In the genomic region with DNA sequence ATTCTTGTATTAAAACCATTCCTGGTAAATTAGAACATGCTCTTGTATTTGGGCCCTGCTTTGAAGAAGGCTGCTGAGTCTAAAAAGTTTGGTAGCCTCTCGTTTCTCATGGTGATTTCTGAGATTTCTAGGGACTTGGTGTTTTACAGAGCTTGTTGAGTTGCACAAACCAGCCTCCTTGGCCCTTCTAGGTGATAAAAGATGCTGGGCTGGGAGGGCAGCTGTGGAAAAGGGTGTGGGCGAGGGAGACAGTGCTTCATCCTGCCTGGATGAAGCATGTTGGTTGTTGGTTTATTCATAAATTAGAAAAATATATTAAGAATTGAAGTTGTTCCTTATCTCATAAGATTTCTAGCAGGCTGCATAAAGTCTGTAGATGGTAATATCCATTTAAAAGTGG, we compare ENCODE assay signal across 9 cellular contexts.
DNase-seq lines count a peak whose midpoint lies in the region; ATAC-seq and TF ChIP-seq lines count a peak whose summit lies in the region.
"Had no signal": no experiment of that assay in that cellular context is flagged by ENCODE, and none has a peak within 500 bp of the region (broad histone marks: within the 10 kb centered on the region; RNA-seq: fewer than 3 reads in every experiment).

No MANE protein-coding gene starts in this region.

- no peaks in the 10 kb centered on the region for H3K27me3 ChIP-seq in parathyroid adenoma (ENCODE audit: control insufficient read depth, insufficient read depth, low read length)

- H3K9me3 ChIP-seq in SK-N-MC (ENCODE audit: low read depth, low read length) (no peaks in the 10 kb centered on the region), parathyroid adenoma (ENCODE audit: control insufficient read depth, low read length) (no peaks in the 10 kb centered on the region)

- DNase-seq in Daoy (ENCODE audit: low read depth) (peak; percentile 42), SK-N-MC (ENCODE audit: low read depth, low spot score) (no peak), fibroblast of villous mesenchyme (ENCODE audit: low read depth) (no peak), Kasumi-1 (lab: John Stamatoyannopoulos, UW) (no peak)
- no peak for DNase-seq in activated CD4-positive, alpha-beta T cell treated with anti-CD3 and anti-CD28 coated beads, Interleukin-2, amount 50 U/mL, for 4 hours
- DNase-seq: stimulated activated CD4-positive, alpha-beta T cell treated with anti-CD3 and anti-CD28 coated beads, Interleukin-2, amount 100 ng/mL, for 48 hours had no signal

- TF ChIP-seq CTCF in fibroblast of villous mesenchyme (IDR thresholded peaks at IDR 0.05; ENCODE audit: insufficient read depth, low read depth, low read length), result no peak
- no peak for TF ChIP-seq CTCF in parathyroid adenoma (IDR thresholded peaks at IDR 0.05)

- no peak overlapping the region for H3K4me2 ChIP-seq in parathyroid adenoma (ENCODE audit: low read length)

- H3K9ac ChIP-seq in SK-N-MC (ENCODE audit: insufficient read length) (peak overlapping the region; percentile 27), parathyroid adenoma (no peak overlapping the region)

- H3K4me3 ChIP-seq in SK-N-MC (peak overlapping the region; percentile 82), fibroblast of villous mesenchyme (ENCODE audit: low read depth, low read length) (peak overlapping the region; percentile 38), parathyroid adenoma (ENCODE audit: low read depth, low read length) (no peak overlapping the region)

- H3K4me1 ChIP-seq in parathyroid adenoma, result peaks cover 14% of the 10 kb centered on the region

- H3K36me3 ChIP-seq in SK-N-MC (ENCODE audit: insufficient read depth, low read length), result no peaks in the 10 kb centered on the region
- no peaks in the 10 kb centered on the region for H3K36me3 ChIP-seq in parathyroid adenoma (ENCODE audit: control insufficient read depth, insufficient read depth, low read length)

- H3K79me2 ChIP-seq in parathyroid adenoma, result no peaks in the 10 kb centered on the region

- peak overlapping the region; percentile 50 for H2AFZ ChIP-seq in parathyroid adenoma

- H3K27ac ChIP-seq in SK-N-MC (peak overlapping the region; percentile 98), parathyroid adenoma (peak overlapping the region; percentile 68)

- ATAC-seq in GM21360 (IDR thresholded peaks at IDR 0.05; ENCODE audit: unreplicated experiment) (no peak), GM18870 (IDR thresholded peaks at IDR 0.05; ENCODE audit: unreplicated experiment) (no peak)
